Comparison of ENCODE assay signal across 8 cellular contexts in the genomic region with DNA sequence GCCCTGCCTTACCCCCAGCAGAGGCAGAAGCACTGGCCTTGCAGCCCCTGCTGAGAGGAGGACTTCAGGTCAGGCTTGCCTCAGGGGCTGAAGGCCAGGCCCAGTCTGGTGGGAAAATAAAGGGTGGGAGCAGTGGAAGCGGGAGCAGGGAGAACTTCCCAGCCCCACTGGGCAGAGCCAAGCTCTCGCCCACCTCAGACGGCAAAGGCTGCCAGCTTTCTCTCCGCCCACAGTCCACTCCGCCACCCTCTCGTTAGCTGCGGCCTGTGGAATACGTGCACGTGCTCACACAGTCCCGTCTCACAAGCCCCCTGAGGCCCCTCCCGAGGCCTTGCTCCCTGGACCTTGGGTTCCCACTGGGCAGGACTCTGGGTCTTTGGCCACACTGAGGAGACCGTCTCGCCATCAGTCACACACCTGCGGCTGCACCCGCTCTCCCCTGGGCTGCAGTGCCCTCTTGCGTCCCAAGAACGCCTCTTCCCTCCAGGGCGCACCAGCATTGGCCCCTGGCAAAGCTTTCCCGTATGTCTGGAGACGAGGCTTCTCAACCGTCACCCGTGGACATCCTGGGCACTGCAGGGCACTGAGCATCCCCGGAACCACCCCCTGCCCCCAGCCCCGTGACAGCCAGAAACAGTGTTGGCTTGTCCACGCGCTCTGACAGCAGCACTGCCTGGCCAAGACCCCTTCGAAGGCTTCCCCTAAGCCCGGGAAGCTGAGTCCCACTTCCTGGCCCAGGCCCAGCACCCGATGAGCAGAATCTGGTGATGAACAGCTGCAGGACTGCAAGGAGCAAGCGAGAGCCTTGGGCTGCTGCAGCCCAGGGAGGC. TPM values are rescaled to one million over a fixed set of nuclear protein-coding genes. Genes with fewer than 3 reads are reported as not detected.
DNase-seq lines count a peak whose midpoint lies in the region; ATAC-seq and TF ChIP-seq lines count a peak whose summit lies in the region.

No MANE protein-coding gene starts in this region.

- CTCF ChIA-PET in activated CD8-positive, alpha-beta T cell treated with anti-CD3 and anti-CD28 coated beads, Interleukin-2, amount 10 ng/mL, durations not matched to agents 7 days and 5 days (lab: Charles Lee): interaction anchor here (0.7 to 2.9 kb wide), 19 partner anchors 9 to 297 kb away, joined by 3 to 37 read pairs (median 4); a partner anchor contains a TSS

- no peak overlapping the region for H3K27ac Mint-ChIP-seq in activated CD8-positive, alpha-beta T cell treated with anti-CD3 and anti-CD28 coated beads, Interleukin-2, amount 10 ng/mL, durations not matched to agents 7 days and 5 days
- no peak overlapping the region for H3K27ac Mint-ChIP-seq in effector memory CD8-positive, alpha-beta T cell
- no peak overlapping the region for H3K27ac Mint-ChIP-seq in mesothelial cell of epicardium

- DNase-seq in DMS79 (lab: John Stamatoyannopoulos, UW) (peak; percentile 16), NCI-H82 treated with DMSO at 0.1 percent for 48 hours (lab: John Stamatoyannopoulos, UW; ENCODE audit: unreplicated experiment) (peak; percentile 47), mesothelial cell of epicardium (ENCODE audit: low spot score in 2 of 2, unreplicated experiment in 2 of 2) (peak in 1 of 2 experiments; percentile 76)
- peak; percentile 82 for DNase-seq in activated CD8-positive, alpha-beta T cell treated with anti-CD3 and anti-CD28 coated beads, Interleukin-2, amount 10 ng/mL, durations not matched to agents 7 days and 5 days
- DNase-seq in effector memory CD8-positive, alpha-beta T cell: peak; percentile 66 to 76 (median 67)
- DNase-seq in stimulated activated CD8-positive, alpha-beta memory T cell treated with anti-CD3 and anti-CD28 coated beads, Interleukin-4, amount 100 ng/mL, for 48 hours: peak; percentile 80

- H3K4me3 Mint-ChIP-seq in activated CD8-positive, alpha-beta T cell treated with anti-CD3 and anti-CD28 coated beads, Interleukin-2, amount 10 ng/mL, durations not matched to agents 7 days and 5 days: no peak overlapping the region
- H3K4me3 Mint-ChIP-seq in effector memory CD8-positive, alpha-beta T cell: peak overlapping the region in 1 of 2 donors; percentile 53
- H3K4me3 Mint-ChIP-seq in mesothelial cell of epicardium: no peak overlapping the region

- no peaks in the 10 kb centered on the region for H3K27me3 Mint-ChIP-seq in activated CD8-positive, alpha-beta T cell treated with anti-CD3 and anti-CD28 coated beads, Interleukin-2, amount 10 ng/mL, durations not matched to agents 7 days and 5 days (ENCODE audit: low read depth)
- peaks cover 0 to 7% of the 10 kb centered on the region in 2 donors for H3K27me3 Mint-ChIP-seq in effector memory CD8-positive, alpha-beta T cell
- peaks cover 2% of the 10 kb centered on the region for H3K27me3 Mint-ChIP-seq in mesothelial cell of epicardium (ENCODE audit: low read depth)

- H3K9me3 Mint-ChIP-seq in activated CD8-positive, alpha-beta T cell treated with anti-CD3 and anti-CD28 coated beads, Interleukin-2, amount 10 ng/mL, durations not matched to agents 7 days and 5 days (ENCODE audit: insufficient read depth): no peaks in the 10 kb centered on the region
- H3K9me3 Mint-ChIP-seq in effector memory CD8-positive, alpha-beta T cell: no peaks in the 10 kb centered on the region
- H3K9me3 Mint-ChIP-seq in mesothelial cell of epicardium: no peaks in the 10 kb centered on the region

- H3K36me3 Mint-ChIP-seq in activated CD8-positive, alpha-beta T cell treated with anti-CD3 and anti-CD28 coated beads, Interleukin-2, amount 10 ng/mL, durations not matched to agents 7 days and 5 days (ENCODE audit: low read depth): peaks cover 5% of the 10 kb centered on the region
- H3K36me3 Mint-ChIP-seq in effector memory CD8-positive, alpha-beta T cell (ENCODE audit: insufficient read depth): peaks cover 12% of the 10 kb centered on the region
- H3K36me3 Mint-ChIP-seq in mesothelial cell of epicardium: peaks cover 1% of the 10 kb centered on the region

- peak; percentile 25 for TF ChIP-seq CTCF in mesothelial cell of epicardium (IDR thresholded peaks at IDR 0.05; ENCODE audit: unreplicated experiment)

- H3K4me1 Mint-ChIP-seq in activated CD8-positive, alpha-beta T cell treated with anti-CD3 and anti-CD28 coated beads, Interleukin-2, amount 10 ng/mL, durations not matched to agents 7 days and 5 days (ENCODE audit: low read depth): peaks cover 6% of the 10 kb centered on the region
- H3K4me1 Mint-ChIP-seq in effector memory CD8-positive, alpha-beta T cell (ENCODE audit: low read depth in 2 of 2): peaks cover 5 to 8% of the 10 kb centered on the region in 2 donors
- H3K4me1 Mint-ChIP-seq in mesothelial cell of epicardium: peaks cover 4% of the 10 kb centered on the region

- POLR2A ChIA-PET in activated CD8-positive, alpha-beta T cell treated with anti-CD3 and anti-CD28 coated beads, Interleukin-2, amount 10 ng/mL, durations not matched to agents 7 days and 5 days (lab: Charles Lee): interaction anchor here (0.8 kb wide), 1 partner anchor 9 kb away, joined by 3 read pairs; no protein-coding TSS in a partner anchor

- peak; percentile 54 for ATAC-seq in HG03432 (IDR thresholded peaks at IDR 0.05; ENCODE audit: unreplicated experiment)
- ATAC-seq in activated CD8-positive, alpha-beta T cell treated with anti-CD3 and anti-CD28 coated beads, Interleukin-2, amount 10 ng/mL, durations not matched to agents 7 days and 5 days: peak; percentile 88
- peak; percentile 98 for ATAC-seq in effector memory CD8-positive, alpha-beta T cell (replicated peaks)
- no peak for ATAC-seq in GM19328 (IDR thresholded peaks at IDR 0.05; ENCODE audit: unreplicated experiment)

RNA-seq across cellular contexts. Expression of a gene that starts 8.3 kb away (rescaled TPM):
- total RNA-seq in activated CD8-positive, alpha-beta T cell treated with anti-CD3 and anti-CD28 coated beads, Interleukin-2, amount 10 ng/mL, durations not matched to agents 7 days and 5 days: 10 to 100 TPM; 95.3 to 95.8 TPM
- 75.3 to 75.9 TPM (median 75.9 TPM) in 3 replicates for total RNA-seq in mesothelial cell of epicardium

RNA-seq across cellular contexts. Expression of a gene that starts 9.6 kb away (rescaled TPM):
- 10 to 100 TPM; 25.1 to 26.1 TPM for total RNA-seq in activated CD8-positive, alpha-beta T cell treated with anti-CD3 and anti-CD28 coated beads, Interleukin-2, amount 10 ng/mL, durations not matched to agents 7 days and 5 days
- 31.1 to 34.0 TPM (median 33.2 TPM) in 3 replicates for total RNA-seq in mesothelial cell of epicardium

RNA-seq across cellular contexts. Expression of a gene that starts 19.7 kb away (rescaled TPM):
- total RNA-seq in activated CD8-positive, alpha-beta T cell treated with anti-CD3 and anti-CD28 coated beads, Interleukin-2, amount 10 ng/mL, durations not matched to agents 7 days and 5 days: 10 to 100 TPM; 80.6 to 85.8 TPM
- 48.6 to 51.4 TPM (median 49.0 TPM) in 3 replicates for total RNA-seq in mesothelial cell of epicardium

RNA-seq across cellular contexts. Expression of a gene that starts 34.9 kb away (rescaled TPM):
- 1 to 10 TPM; 5.2 to 6.8 TPM for total RNA-seq in activated CD8-positive, alpha-beta T cell treated with anti-CD3 and anti-CD28 coated beads, Interleukin-2, amount 10 ng/mL, durations not matched to agents 7 days and 5 days
- 252 to 258 TPM (median 253 TPM) in 3 replicates for total RNA-seq in mesothelial cell of epicardium

RNA-seq across cellular contexts. Expression of a gene that starts 39.6 kb away (rescaled TPM):
- 1 to 10 TPM; 4.7 to 6.3 TPM for total RNA-seq in activated CD8-positive, alpha-beta T cell treated with anti-CD3 and anti-CD28 coated beads, Interleukin-2, amount 10 ng/mL, durations not matched to agents 7 days and 5 days
- total RNA-seq in mesothelial cell of epicardium: 29.3 to 35.4 TPM (median 31.2 TPM) in 3 replicates
